ENCODE assay signal across 24 cellular contexts in genomic region chr17:37048806-37049205, GRCh38.
DNase-seq lines count a peak whose midpoint lies in the region; ATAC-seq and TF ChIP-seq lines count a peak whose summit lies in the region.
"Had no signal": no experiment of that assay in that cellular context is flagged by ENCODE, and none has a peak within 500 bp of the region (broad histone marks: within the 10 kb centered on the region; RNA-seq: fewer than 3 reads in every experiment).

No MANE protein-coding gene starts in this region.

- DNase-seq in GM23338 (ENCODE audit: low spot score), result no peak
- DNase-seq in T-helper 17 cell, result no peak
- no peak for DNase-seq in left colon
- peak; percentile 51 to 67 for DNase-seq in trophoblast cell
- no peak for DNase-seq in NCI-H146 treated with DMSO at 0.1 percent for 48 hours (lab: John Stamatoyannopoulos, UW; ENCODE audit: unreplicated experiment)
- DNase-seq in DMS114 treated with DMSO at 0.1 percent for 48 hours (lab: John Stamatoyannopoulos, UW; ENCODE audit: unreplicated experiment), result no peak
- no peak for DNase-seq in right lobe of liver
- no peak for DNase-seq in Ammon's horn (ENCODE audit: low spot score)
- DNase-seq: ACHN; Caco-2; Calu3; CD4-positive, alpha-beta T cell; CD8-positive, alpha-beta T cell; DMS153; DMS53; DMS79; DND-41; EL; GDM1 had no signal

- no peak overlapping the region for H4K91ac ChIP-seq in trophoblast cell (ENCODE audit: low read depth, low read length)

- no peak overlapping the region for H3K4me3 Mint-ChIP-seq in GM23338
- H3K4me3 Mint-ChIP-seq in T-helper 17 cell, result no peak overlapping the region
- H3K4me3 Mint-ChIP-seq: B cell; CD4-positive, alpha-beta T cell; CD8-positive, alpha-beta T cell had no signal

- H3K36me3 ChIP-seq in GM23338 (ENCODE audit: insufficient read depth), result 0 out of 2 replicates have a peak, but pooled peaks cover 4% of the 10 kb centered on the region
- peaks cover 5 to 8% of the 10 kb centered on the region in 2 experiments for H3K36me3 ChIP-seq in trophoblast cell (ENCODE audit: control insufficient read depth in 1 of 2, insufficient read depth in 2 of 2, low read length in 2 of 2)
- H3K36me3 ChIP-seq in right lobe of liver, result peaks cover 0 to 3% (median 0%) of the 10 kb centered on the region in 4 donors

- no peaks in the 10 kb centered on the region for H3K9me2 ChIP-seq in GM23338 (ENCODE audit: insufficient read depth)

- H2AK5ac ChIP-seq in trophoblast cell (ENCODE audit: low read length), result no peak overlapping the region

- no peak overlapping the region for H2BK120ac ChIP-seq in trophoblast cell (ENCODE audit: insufficient read depth, low read length, poor library complexity)

- no peaks in the 10 kb centered on the region for H4K20me1 ChIP-seq in GM23338 (replicated peaks; ENCODE audit: insufficient read depth)

- H4K12ac ChIP-seq in trophoblast cell (ENCODE audit: low read depth, low read length), result no peak overlapping the region

- H2BK12ac ChIP-seq in trophoblast cell (ENCODE audit: low read length), result no peak overlapping the region

- ATAC-seq in GM23338 (no peak), T-helper 17 cell (no peak), left colon (peak; percentile 47), right lobe of liver (no peak)
- ATAC-seq: CD8-positive, alpha-beta T cell; GM12878 had no signal

- WGBS in trophoblast cell (ENCODE audit: extremely low coverage, insufficient coverage, insufficient read length), result no CpG with 5 or more reads among the region's 5 CpGs
- WGBS in right lobe of liver (ENCODE audit: insufficient coverage, low coverage, low lambda C conversion rate, missing lambda C conversion rate), result 64% methylated on average over 4 of the region's 5 CpGs

- no peak for TF ChIP-seq POLR2A in right lobe of liver (IDR thresholded peaks at IDR 0.05)

- H3K4me2 ChIP-seq in GM23338, result no peak overlapping the region
- H3K4me2 ChIP-seq in trophoblast cell (ENCODE audit: low read length), result no peak overlapping the region
- H3K4me2 ChIP-seq: BLaER1 treated with 17β-estradiol and CSF1 and Interleukin-3, amounts not matched to agents 10 nM and 100 nM had no signal

- H3K27me3 ChIP-seq in GM23338 (ENCODE audit: insufficient read depth) (no peaks in the 10 kb centered on the region), trophoblast cell (ENCODE audit: insufficient read depth, low read length) (no peaks in the 10 kb centered on the region), right lobe of liver (no peaks in the 10 kb centered on the region)
- H3K27me3 ChIP-seq: BLaER1 treated with 17β-estradiol and CSF1 and Interleukin-3, amounts not matched to agents 10 nM and 100 nM had no signal

- no peak overlapping the region for H3K14ac ChIP-seq in trophoblast cell (ENCODE audit: low read length)

- H2BK5ac ChIP-seq in trophoblast cell (ENCODE audit: low read depth, low read length, poor library complexity), result no peak overlapping the region

- peaks cover 11% of the 10 kb centered on the region for H3K27me3 Mint-ChIP-seq in GM23338 (ENCODE audit: insufficient read depth, low read depth, poor library complexity)
- no peaks in the 10 kb centered on the region for H3K27me3 Mint-ChIP-seq in T-helper 17 cell
- H3K27me3 Mint-ChIP-seq: B cell; CD4-positive, alpha-beta T cell had no signal

- H3K79me1 ChIP-seq in trophoblast cell (ENCODE audit: low read length), result no peaks in the 10 kb centered on the region

- no peak overlapping the region for H2AFZ ChIP-seq in GM23338
- no peak overlapping the region for H2AFZ ChIP-seq in trophoblast cell (ENCODE audit: insufficient read depth, low read length, poor library complexity)

- H3K4me1 Mint-ChIP-seq in GM23338 (peaks cover 54% of the 10 kb centered on the region), T-helper 17 cell (peaks cover 14% of the 10 kb centered on the region)

- H3K4me3 ChIP-seq in GM23338 (no peak overlapping the region), trophoblast cell (ENCODE audit: low read depth, low read length) (no peak overlapping the region), right lobe of liver (no peak overlapping the region)
- H3K4me3 ChIP-seq: BLaER1 treated with 17β-estradiol and CSF1 and Interleukin-3, amounts not matched to agents 10 nM and 100 nM; GM12878 had no signal

- no peak overlapping the region for H3K9ac ChIP-seq in trophoblast cell (ENCODE audit: low read length)
- H3K9ac ChIP-seq: BLaER1 treated with 17β-estradiol and CSF1 and Interleukin-3, amounts not matched to agents 10 nM and 100 nM had no signal

- TF ChIP-seq CTCF in GM23338 (conservative IDR thresholded peaks at IDR 0.05; ENCODE audit: low read depth in 2 of 2), result no peak
- TF ChIP-seq CTCF in right lobe of liver (IDR thresholded peaks at IDR 0.05), result no peak

- intact Hi-C loops in left colon (cut with DNase I, micrococcal nuclease) (loop anchor here in 1 of 2 donors (10.0 kb wide), 1 partner anchor 424 kb away; no protein-coding TSS in a partner anchor), right lobe of liver (cut with DNase I) (loop anchor here (10.0 kb wide), 1 partner anchor 104 kb away; the partner anchor contains the start of gene AATF (in 2 of the 2))

- H3K27ac Mint-ChIP-seq in GM23338, result no peak overlapping the region
- H3K27ac Mint-ChIP-seq in T-helper 17 cell, result peak overlapping the region; percentile 69
- H3K27ac Mint-ChIP-seq: B cell; CD4-positive, alpha-beta T cell; CD8-positive, alpha-beta T cell had no signal

- no peak overlapping the region for H3K4ac ChIP-seq in trophoblast cell (ENCODE audit: low read depth, low read length)

- no peak overlapping the region for H3K18ac ChIP-seq in trophoblast cell (ENCODE audit: low read length)

- H3F3A ChIP-seq in GM23338 (replicated peaks; ENCODE audit: low read depth), result peaks cover 19% of the 10 kb centered on the region; the same call in 1 of the 2 replicates

- H3K4me1 ChIP-seq in GM23338 (ENCODE audit: insufficient read depth) (peaks cover 39% of the 10 kb centered on the region), trophoblast cell (ENCODE audit: control insufficient read depth in 1 of 2, insufficient read depth in 2 of 2, low read length in 2 of 2) (peaks cover 9 to 11% of the 10 kb centered on the region in 2 experiments), right lobe of liver (peaks cover 0 to 22% (median 8%) of the 10 kb centered on the region in 4 donors)
- H3K4me1 ChIP-seq: Caco-2 had no signal

- H3K9me3 ChIP-seq in T-helper 17 cell (ENCODE audit: control insufficient read depth, low read length, poor library complexity, severe bottlenecking) (no peaks in the 10 kb centered on the region), trophoblast cell (ENCODE audit: insufficient read depth, low read depth, low read length) (no peaks in the 10 kb centered on the region), right lobe of liver (no peaks in the 10 kb centered on the region)
- H3K9me3 ChIP-seq: BLaER1 treated with 17β-estradiol and CSF1 and Interleukin-3, amounts not matched to agents 10 nM and 100 nM; Caco-2 had no signal

- H3K23ac ChIP-seq in trophoblast cell (ENCODE audit: low read length), result no peak overlapping the region

- no peaks in the 10 kb centered on the region for H3K79me2 ChIP-seq in GM23338 (replicated peaks; ENCODE audit: insufficient read depth)
- no peaks in the 10 kb centered on the region for H3K79me2 ChIP-seq in trophoblast cell (ENCODE audit: control insufficient read depth, insufficient read depth, low read length, poor library complexity)

- H3K27ac ChIP-seq in GM23338 (ENCODE audit: low read depth) (peak overlapping the region; percentile 15; the same call in 1 of the 2 replicates), trophoblast cell (ENCODE audit: low read depth, low read length) (no peak overlapping the region), right lobe of liver (no peak overlapping the region)
- H3K27ac ChIP-seq: 22Rv1; BLaER1 treated with 17β-estradiol and CSF1 and Interleukin-3, amounts not matched to agents 10 nM and 100 nM; C4-2B had no signal

- 0 out of 3 replicates have a peak, but pooled peaks cover 3% of the 10 kb centered on the region for H3K36me3 Mint-ChIP-seq in GM23338 (ENCODE audit: low read depth)
- peaks cover 2% of the 10 kb centered on the region for H3K36me3 Mint-ChIP-seq in T-helper 17 cell (ENCODE audit: low read depth)

- H3K9me3 Mint-ChIP-seq in GM23338, result no peaks in the 10 kb centered on the region
- H3K9me3 Mint-ChIP-seq: CD4-positive, alpha-beta T cell; CD8-positive, alpha-beta T cell had no signal

- no peak overlapping the region for H4K8ac ChIP-seq in trophoblast cell (ENCODE audit: low read depth, low read length)

TF ChIP-seq in GM23338, 12 proteins besides CTCF, POLR2A, EP300 and RAD21:
- TF ChIP-seq ZNF331 (CRISPR knock-in tag; IDR thresholded peaks at IDR 0.05; ENCODE audit: low read depth) (no peak), STAT1 (IDR thresholded peaks at IDR 0.05; ENCODE audit: unreplicated experiment) (no peak), EZH2phosphoT487 (IDR thresholded peaks at IDR 0.05; ENCODE audit: unreplicated experiment) (no peak), EZH2 (IDR thresholded peaks at IDR 0.05; ENCODE audit: low read depth, unreplicated experiment) (no peak)

Comparison
In these comparisons a context has a peak if more than half of its experiments do, and no peak if none do; other contexts are left out.
1. DNase-seq: peak in trophoblast cell (2 of 2); none in GM23338 (single experiment), T-helper 17 cell (0 of 3), left colon (0 of 2), NCI-H146 treated with DMSO at 0.1 percent for 48 hours (single experiment), DMS114 treated with DMSO at 0.1 percent for 48 hours (single experiment), right lobe of liver (0 of 3) and Ammon's horn (single experiment).